In genomic region chr1:165288301-165289120, GRCh38 we compare ENCODE assay signal across 12 cellular contexts.
DNase-seq lines count a peak whose midpoint lies in the region; ATAC-seq and TF ChIP-seq lines count a peak whose summit lies in the region.
"Had no signal": no experiment of that assay in that cellular context is flagged by ENCODE, and none has a peak within 500 bp of the region (broad histone marks: within the 10 kb centered on the region; RNA-seq: fewer than 3 reads in every experiment).

No MANE protein-coding gene starts in this region.

- no peaks in the 10 kb centered on the region for H3F3A ChIP-seq in SK-N-SH (replicated peaks; ENCODE audit: insufficient read depth)

- no CpG with 5 or more reads among the region's 16 CpGs for WGBS in mesendoderm (ENCODE audit: extremely low coverage, insufficient coverage, low lambda C conversion rate)
- WGBS in SK-N-SH (ENCODE audit: low lambda C conversion rate), result 49% methylated on average over 14 of the region's 16 CpGs

- no peak for TF ChIP-seq RAD21 in SK-N-SH (IDR thresholded peaks at IDR 0.05; ENCODE audit: low read length)

- H3K27ac Mint-ChIP-seq in T-cell, result no peak overlapping the region
- H3K27ac Mint-ChIP-seq: activated CD4-positive, alpha-beta memory T cell treated with anti-CD3 and anti-CD28 coated beads for 36 hours; immature natural killer cell had no signal

- H3K4me2 ChIP-seq in mesendoderm (ENCODE audit: low read length), result no peak overlapping the region
- H3K4me2 ChIP-seq in SK-N-SH, result no peak overlapping the region
- H3K4me2 ChIP-seq: KMS-11 had no signal

- no peaks in the 10 kb centered on the region for H3K9me3 Mint-ChIP-seq in T-cell
- H3K9me3 Mint-ChIP-seq: activated CD4-positive, alpha-beta memory T cell treated with anti-CD3 and anti-CD28 coated beads for 36 hours had no signal

- no peak overlapping the region for H4K8ac ChIP-seq in mesendoderm (ENCODE audit: low read depth, low read length)

- H3K27me3 ChIP-seq in mesendoderm (ENCODE audit: insufficient read depth, low read length, poor library complexity) (no peaks in the 10 kb centered on the region), SK-N-SH (ENCODE audit: insufficient read depth) (no peaks in the 10 kb centered on the region; the same call in 1 of the 2 replicates)
- H3K27me3 ChIP-seq: ovary had no signal

- H3K23ac ChIP-seq in mesendoderm (ENCODE audit: low read length), result no peak overlapping the region

- H2BK15ac ChIP-seq in mesendoderm (replicated peaks; ENCODE audit: low read depth), result no peak overlapping the region

- H3K4me3 ChIP-seq in mesendoderm (ENCODE audit: low read length) (no peak overlapping the region), SK-N-SH (ENCODE audit: low read depth in 2 of 2, low read length in 1 of 2) (no peak overlapping the region)
- H3K4me3 ChIP-seq: ovary had no signal

- no peaks in the 10 kb centered on the region for H3K36me3 Mint-ChIP-seq in T-cell
- H3K36me3 Mint-ChIP-seq: activated CD4-positive, alpha-beta memory T cell treated with anti-CD3 and anti-CD28 coated beads for 36 hours; immature natural killer cell had no signal

- CTCF ChIA-PET in SK-N-SH (lab: Yijun Ruan, JAX), result no interaction called here
- CTCF ChIA-PET in T-cell (lab: Charles Lee), result no interaction called here

- H2AK5ac ChIP-seq in mesendoderm (ENCODE audit: low read length), result no peak overlapping the region

- H3K79me2 ChIP-seq in mesendoderm (ENCODE audit: control insufficient read depth, insufficient read depth, low read length), result no peaks in the 10 kb centered on the region
- H3K79me2 ChIP-seq in SK-N-SH (ENCODE audit: insufficient read depth), result no peaks in the 10 kb centered on the region

- no peaks in the 10 kb centered on the region for H3K4me1 Mint-ChIP-seq in T-cell
- H3K4me1 Mint-ChIP-seq: immature natural killer cell had no signal

- no peak overlapping the region for H2BK120ac ChIP-seq in mesendoderm (ENCODE audit: low read depth, low read length)

- H3K36me3 ChIP-seq in mesendoderm (ENCODE audit: control insufficient read depth, insufficient read depth, low read length) (no peaks in the 10 kb centered on the region), SK-N-SH (replicated peaks in 1 of 2; ENCODE audit: control insufficient read depth in 1 of 2, insufficient read depth in 2 of 2, low read length in 1 of 2) (no peaks in the 10 kb centered on the region)
- H3K36me3 ChIP-seq: ovary had no signal

- no peak for TF ChIP-seq CTCF in SK-N-SH (IDR thresholded peaks at IDR 0.05)

- no peaks in the 10 kb centered on the region for H3K9me3 ChIP-seq in SK-N-SH
- H3K9me3 ChIP-seq: ovary had no signal

- ATAC-seq in GM18907 (IDR thresholded peaks at IDR 0.05; ENCODE audit: unreplicated experiment) (no peak), T-cell (replicated peaks in 1 of 4) (no peak)

- H4K20me1 ChIP-seq in SK-N-SH (ENCODE audit: insufficient read depth), result no peaks in the 10 kb centered on the region

- no peak overlapping the region for H3K4me3 Mint-ChIP-seq in T-cell
- H3K4me3 Mint-ChIP-seq: activated CD4-positive, alpha-beta memory T cell treated with anti-CD3 and anti-CD28 coated beads for 36 hours; immature natural killer cell had no signal

- no peak overlapping the region for H3K56ac ChIP-seq in mesendoderm (ENCODE audit: low read length)

- DNase-seq in COLO829 (ENCODE audit: low spot score), result peak; percentile 15
- DNase-seq in NCI-H1092 treated with DMSO at 0.1 percent for 48 hours (lab: John Stamatoyannopoulos, UW), result peak; percentile 97
- peak; percentile 80 for DNase-seq in NCI-H748 (lab: John Stamatoyannopoulos, UW; ENCODE audit: unreplicated experiment)
- peak; percentile 47 for DNase-seq in mesendoderm
- DNase-seq in SK-N-SH, result no peak
- DNase-seq in T-cell, result no peak
- no peak for DNase-seq in dermis blood vessel endothelial cell
- DNase-seq: activated CD4-positive, alpha-beta memory T cell treated with anti-CD3 and anti-CD28 coated beads for 36 hours; immature natural killer cell; ovary had no signal

- H3K18ac ChIP-seq in mesendoderm (ENCODE audit: low read length), result no peak overlapping the region

- no peaks in the 10 kb centered on the region for H3K79me1 ChIP-seq in mesendoderm (ENCODE audit: low read length)

- H2BK5ac ChIP-seq in mesendoderm (ENCODE audit: low read length), result no peak overlapping the region

- H3K4ac ChIP-seq in mesendoderm (ENCODE audit: low read depth, low read length), result no peak overlapping the region

- H3K4me1 ChIP-seq in mesendoderm (ENCODE audit: control insufficient read depth, low read depth, low read length) (peaks cover 6% of the 10 kb centered on the region), SK-N-SH (ENCODE audit: control insufficient read depth in 1 of 2, insufficient read depth in 2 of 2, low read depth in 1 of 2, low read length in 1 of 2) (peaks cover 0 to 3% of the 10 kb centered on the region in 2 experiments; a peak in 2 of 4 replicates)

- peaks cover 27 to 38% of the 10 kb centered on the region in 2 donors for H3K27me3 Mint-ChIP-seq in T-cell

- H3K27ac ChIP-seq in mesendoderm (ENCODE audit: low read depth, low read length) (no peak overlapping the region), SK-N-SH (ENCODE audit: low read depth in 2 of 2, low read length in 1 of 2) (no peak overlapping the region)
- H3K27ac ChIP-seq: KMS-11, ovary had no signal

- no peak for TF ChIP-seq EP300 in SK-N-SH (IDR thresholded peaks at IDR 0.05; ENCODE audit: borderline replicate concordance in 1 of 2, low read depth in 1 of 2, low read length in 1 of 2)

- no peaks in the 10 kb centered on the region for H3K9me2 ChIP-seq in SK-N-SH

- no peak overlapping the region for H4K5ac ChIP-seq in mesendoderm (ENCODE audit: low read length)

- POLR2A ChIA-PET in SK-N-SH (lab: Yijun Ruan, JAX), result no interaction called here
- POLR2A ChIA-PET in T-cell (lab: Charles Lee), result no interaction called here

- no peak overlapping the region for H2AFZ ChIP-seq in SK-N-SH (ENCODE audit: low read depth)

- no peak overlapping the region for H3K9ac ChIP-seq in mesendoderm (ENCODE audit: low read length)
- no peak overlapping the region for H3K9ac ChIP-seq in SK-N-SH
- H3K9ac ChIP-seq: KMS-11 had no signal

TF ChIP-seq in SK-N-SH, 30 proteins besides CTCF, POLR2A, EP300 and RAD21:
- no peak for TF ChIP-seq TCF12 (IDR thresholded peaks at IDR 0.05)
- TF ChIP-seq USF2 (IDR thresholded peaks at IDR 0.05; ENCODE audit: borderline replicate concordance, low read depth, low read length), result no peak
- TF ChIP-seq REST (IDR thresholded peaks at IDR 0.05; ENCODE audit: low read depth, low read length), result no peak

Comparison
In these comparisons a context has a peak if more than half of its experiments do, and no peak if none do; other contexts are left out.
1. DNase-seq: peak in COLO829 (single experiment), NCI-H1092 treated with DMSO at 0.1 percent for 48 hours (single experiment), NCI-H748 (single experiment) and mesendoderm (single experiment); none in SK-N-SH (single experiment), T-cell (0 of 34) and dermis blood vessel endothelial cell (single experiment).